ENCODE assay signal across 4 cellular contexts in genomic region chr22:20735378-20736162, GRCh38. TPM values are rescaled to one million over a fixed set of nuclear protein-coding genes. Genes with fewer than 3 reads are reported as not detected.
"Had no signal": no experiment of that assay in that cellular context is flagged by ENCODE, and none has a peak within 500 bp of the region (broad histone marks: within the 10 kb centered on the region; RNA-seq: fewer than 3 reads in every experiment).

No MANE protein-coding gene starts in this region.

RNA-seq across cellular contexts. Expression of gene SERPIND1, which starts 38.3 kb away (rescaled TPM):
- total RNA-seq: activated CD8-positive, alpha-beta T cell treated with anti-CD3 and anti-CD28 coated beads for 36 hours; activated T-helper 1 cell treated with anti-CD3 and anti-CD28 coated beads, Interleukin-12 subunit alpha, Interleukin-12 subunit beta, Interleukin-2, Interleukin-4 antibody, amounts not matched to agents 30 ng/mL and 10 ng/mL and 1 ng/mL, durations not matched to agents 14 hours and 24 hours and 36 hours; OCI-LY7 had no signal
- polyA plus RNA-seq: SK-N-SH had no signal
